Comparison of ENCODE assay signal across 8 cellular contexts in the genomic region with DNA sequence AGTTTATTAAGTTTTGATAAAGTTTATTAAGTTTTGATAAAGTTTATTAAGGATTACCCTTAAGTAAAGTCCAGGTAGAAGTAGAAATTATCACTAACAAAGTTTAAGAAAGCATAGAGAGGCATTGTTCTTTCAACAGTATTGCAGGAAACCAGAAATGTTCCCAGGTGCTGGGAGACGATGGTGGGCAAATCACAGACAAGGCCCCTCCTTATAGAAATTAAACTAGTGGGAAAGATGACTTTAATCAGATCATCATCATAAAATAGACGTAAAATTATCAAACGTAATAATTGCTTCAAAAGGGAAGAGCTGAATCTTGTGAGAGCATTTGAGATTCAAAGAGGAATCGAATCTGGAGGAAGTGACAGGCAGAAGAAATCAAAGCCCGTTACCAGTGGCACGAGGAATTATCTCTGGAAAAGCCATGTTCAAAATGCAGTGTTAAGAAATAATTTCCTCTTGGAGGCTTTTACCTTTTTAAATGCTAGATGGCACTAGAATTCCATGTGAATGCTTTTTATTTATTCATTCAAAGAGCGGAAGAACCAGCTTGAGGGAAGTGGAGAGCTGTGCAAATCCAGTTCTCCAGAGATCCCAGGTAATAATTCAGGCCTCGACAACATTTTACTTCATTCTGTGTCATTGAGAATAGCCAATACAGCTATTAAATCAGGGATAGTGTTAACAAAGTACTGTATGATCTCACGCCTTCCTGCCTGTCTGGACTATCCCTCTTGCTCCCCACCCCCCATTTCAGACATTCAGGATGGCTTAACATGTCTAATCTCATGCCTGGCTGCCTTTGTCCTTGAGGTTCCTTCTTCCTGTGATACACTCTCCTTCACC. TPM values are rescaled to one million over a fixed set of nuclear protein-coding genes. Genes with fewer than 3 reads are reported as not detected.
DNase-seq lines count a peak whose midpoint lies in the region; ATAC-seq and TF ChIP-seq lines count a peak whose summit lies in the region.

No MANE protein-coding gene starts in this region.

- H3K27ac Mint-ChIP-seq in T-cell, result peak overlapping the region; percentile 94 to 96
- H3K27ac Mint-ChIP-seq in nephron, result peak overlapping the region; percentile 71 to 92 (median 88)

- intact Hi-C loops in esophagus muscularis mucosa (cut with DNase I), result loop anchor here (2.0 to 10.0 kb wide), 5 partner anchors 71 to 399 kb away; a partner anchor contains a TSS

- no peaks in the 10 kb centered on the region for H3K36me3 ChIP-seq in esophagus muscularis mucosa

- POLR2A ChIA-PET in T-cell (lab: Charles Lee), result interaction anchor here in 1 of 2 donors (0.7 to 1.0 kb wide), 2 partner anchors 33 to 39 kb away, joined by 3 to 7 read pairs; no protein-coding TSS in a partner anchor

- peak overlapping the region; percentile 88 to 95 (median 93) for H3K27ac ChIP-seq in esophagus muscularis mucosa (replicated peaks in 1 of 4)

- peak overlapping the region; percentile 68 to 93 (median 82) for H3K4me3 ChIP-seq in esophagus muscularis mucosa

- peaks cover 44 to 60% (median 57%) of the 10 kb centered on the region in 4 donors for H3K4me1 ChIP-seq in esophagus muscularis mucosa

- ATAC-seq in T-cell (replicated peaks in 1 of 4), result no peak
- no peak for ATAC-seq in GM18519 (IDR thresholded peaks at IDR 0.05; ENCODE audit: low FRiP score, unreplicated experiment)
- no peak for ATAC-seq in HG03432 (IDR thresholded peaks at IDR 0.05; ENCODE audit: unreplicated experiment)
- ATAC-seq in GM19455 (IDR thresholded peaks at IDR 0.05; ENCODE audit: unreplicated experiment), result no peak

- no peak for TF ChIP-seq POLR2A in esophagus muscularis mucosa (IDR thresholded peaks at IDR 0.05; ENCODE audit: low read depth)

- 35% methylated on average over 9 of the region's 9 CpGs for WGBS in esophagus muscularis mucosa

- H3K9me3 Mint-ChIP-seq in T-cell, result no peaks in the 10 kb centered on the region
- H3K9me3 Mint-ChIP-seq in nephron, result no peaks in the 10 kb centered on the region

- TF ChIP-seq EP300 in esophagus muscularis mucosa (IDR thresholded peaks at IDR 0.05), result no peak

- H3K4me1 Mint-ChIP-seq in T-cell (peaks cover 39 to 61% (median 61%) of the 10 kb centered on the region in 3 donors), nephron (peaks cover 37% of the 10 kb centered on the region)

- H3K27me3 Mint-ChIP-seq in T-cell (no peaks in the 10 kb centered on the region), nephron (ENCODE audit: low read depth) (peaks cover 17% of the 10 kb centered on the region)

- H3K9me3 ChIP-seq in esophagus muscularis mucosa, result no peaks in the 10 kb centered on the region

- CTCF ChIA-PET in T-cell (lab: Charles Lee), result interaction anchor here (0.5 to 5.2 kb wide), 17 partner anchors 38 to 406 kb away, joined by 3 to 35 read pairs (median 4); a partner anchor contains a TSS

- H3K36me3 Mint-ChIP-seq in T-cell, result peaks cover 2% of the 10 kb centered on the region
- H3K36me3 Mint-ChIP-seq in nephron (ENCODE audit: low read depth), result no peaks in the 10 kb centered on the region

- H3K4me3 Mint-ChIP-seq in T-cell, result peak overlapping the region; percentile 95 to 99 (median 95)
- H3K4me3 Mint-ChIP-seq in nephron, result peak overlapping the region; percentile 92 to 96 (median 93)

- peak; percentile 46 to 56 (median 47) for TF ChIP-seq CTCF in esophagus muscularis mucosa (IDR thresholded peaks at IDR 0.05)
- peak; percentile 33 to 44 (median 37) for TF ChIP-seq CTCF in nephron (IDR thresholded peaks at IDR 0.05; ENCODE audit: unreplicated experiment in 3 of 3)

- no peaks in the 10 kb centered on the region for H3K27me3 ChIP-seq in esophagus muscularis mucosa

- DNase-seq in DMS79 (lab: John Stamatoyannopoulos, UW) (peak; percentile 41), LHCN-M2 (ENCODE audit: low read depth) (peak; percentile 69), T-cell (peak in 1 of 34 experiments; percentile 2), esophagus muscularis mucosa (ENCODE audit: extremely low spot score) (no peak)

RNA-seq across cellular contexts. Expression of a gene that starts 1.0 kb away (rescaled TPM):
- total RNA-seq in LHCN-M2 (2014; rRNA removed) (126 and 127 TPM in 2 replicates), T-cell (10 to 100 TPM; 32.2 to 53.0 (median 49.8) TPM), esophagus muscularis mucosa (10 to 100 TPM; 21.6 to 35.6 (median 32.5) TPM)
- polyA plus RNA-seq in LHCN-M2 (2012), result 90.6 TPM

RNA-seq across cellular contexts. Expression of a gene that starts 44.5 kb away (rescaled TPM):
- total RNA-seq in LHCN-M2 (2014; rRNA removed), result not detected in 2 replicates
- polyA plus RNA-seq in LHCN-M2 (2012), result not detected
- 10 to 100 TPM; 22.8 to 92.0 (median 46.2) TPM for total RNA-seq in T-cell
- total RNA-seq in esophagus muscularis mucosa, result 10 to 100 TPM in 1 of 4 donors, 1 to 10 TPM in 2, not detected in 1; 1.2 to 13.8 (median 1.5) TPM
